In genomic region chr2:221377061-221377460, GRCh38 we compare ENCODE assay signal across 15 cellular contexts.
DNase-seq lines count a peak whose midpoint lies in the region; ATAC-seq and TF ChIP-seq lines count a peak whose summit lies in the region.
"Had no signal": no experiment of that assay in that cellular context is flagged by ENCODE, and none has a peak within 500 bp of the region (broad histone marks: within the 10 kb centered on the region; RNA-seq: fewer than 3 reads in every experiment).

No MANE protein-coding gene starts in this region.

- H3K9ac ChIP-seq in adipocyte (ENCODE audit: low read length), result no peak overlapping the region
- H3K9ac ChIP-seq: BLaER1 treated with 17β-estradiol and CSF1 and Interleukin-3, amounts not matched to agents 10 nM and 100 nM had no signal

- no peaks in the 10 kb centered on the region for H3K9me3 ChIP-seq in adipocyte (ENCODE audit: control insufficient read depth, low read length)
- H3K9me3 ChIP-seq: BLaER1 treated with 17β-estradiol and CSF1 and Interleukin-3, amounts not matched to agents 10 nM and 100 nM had no signal

- no peak overlapping the region for H3K27ac Mint-ChIP-seq in progenitor cell of endocrine pancreas
- H3K27ac Mint-ChIP-seq: CD4-positive, CD25-positive, alpha-beta regulatory T cell had no signal

- H3K27me3 Mint-ChIP-seq in progenitor cell of endocrine pancreas, result peaks cover 9% of the 10 kb centered on the region

- H3K27me3 ChIP-seq in adipocyte (replicated peaks; ENCODE audit: control insufficient read depth, insufficient read depth, low read length), result no peaks in the 10 kb centered on the region
- H3K27me3 ChIP-seq: BLaER1 treated with 17β-estradiol and CSF1 and Interleukin-3, amounts not matched to agents 10 nM and 100 nM had no signal

- H3K4me3 ChIP-seq in AG10803 (ENCODE audit: low read length) (no peak overlapping the region), adipocyte (ENCODE audit: low read length) (no peak overlapping the region)
- H3K4me3 ChIP-seq: BLaER1 treated with 17β-estradiol and CSF1 and Interleukin-3, amounts not matched to agents 10 nM and 100 nM had no signal

- intact Hi-C loops in Right ventricle myocardium inferior (cut with DNase I), result no loop called here

- DNase-seq in AG10803 (ENCODE audit: low read depth), result peak; percentile 73
- DNase-seq in GM04503 (ENCODE audit: low read depth), result peak; percentile 21
- DNase-seq in adipocyte (ENCODE audit: low read depth), result peak; percentile 46
- DNase-seq in fibroblast of peridontal ligament (ENCODE audit: extremely low read depth), result peak; percentile 36
- DNase-seq in Right ventricle myocardium inferior (ENCODE audit: missing footprints), result no peak
- DNase-seq in progenitor cell of endocrine pancreas (ENCODE audit: low spot score, unreplicated experiment), result no peak
- DNase-seq: ACHN; AML-193; CD4-positive, CD25-positive, alpha-beta regulatory T cell; DMS53; IMR-90; KBM-7 had no signal

- ATAC-seq in Right ventricle myocardium inferior, result no peak
- no peak for ATAC-seq in GM21786 (IDR thresholded peaks at IDR 0.05; ENCODE audit: unreplicated experiment)
- ATAC-seq: HCT116 had no signal

- no peak overlapping the region for H3K4me3 Mint-ChIP-seq in progenitor cell of endocrine pancreas (ENCODE audit: low read depth)
- H3K4me3 Mint-ChIP-seq: CD4-positive, CD25-positive, alpha-beta regulatory T cell had no signal

- TF ChIP-seq CTCF in AG10803 (conservative IDR thresholded peaks at IDR 0.05; ENCODE audit: low read length) (no peak), progenitor cell of endocrine pancreas (IDR thresholded peaks at IDR 0.05; ENCODE audit: unreplicated experiment) (no peak)

- no peaks in the 10 kb centered on the region for H3K9me3 Mint-ChIP-seq in progenitor cell of endocrine pancreas (ENCODE audit: low read depth)

- H3K36me3 ChIP-seq in adipocyte (ENCODE audit: control insufficient read depth, insufficient read depth, low read length, severe bottlenecking), result no peaks in the 10 kb centered on the region
- H3K36me3 ChIP-seq: BLaER1 treated with 17β-estradiol and CSF1 and Interleukin-3, amounts not matched to agents 10 nM and 100 nM had no signal

- H3K4me1 ChIP-seq in adipocyte (ENCODE audit: control insufficient read depth, insufficient read depth, low read length), result no peaks in the 10 kb centered on the region
- H3K4me1 ChIP-seq: BLaER1 treated with 17β-estradiol and CSF1 and Interleukin-3, amounts not matched to agents 10 nM and 100 nM had no signal

- H3K4me1 Mint-ChIP-seq in progenitor cell of endocrine pancreas (ENCODE audit: low read depth), result no peaks in the 10 kb centered on the region
- H3K4me1 Mint-ChIP-seq: CD4-positive, CD25-positive, alpha-beta regulatory T cell had no signal

- H3K36me3 Mint-ChIP-seq in progenitor cell of endocrine pancreas (ENCODE audit: insufficient read depth), result no peaks in the 10 kb centered on the region
- H3K36me3 Mint-ChIP-seq: CD4-positive, CD25-positive, alpha-beta regulatory T cell had no signal

Comparison
In these comparisons a context has a peak if more than half of its experiments do, and no peak if none do; other contexts are left out.
1. DNase-seq: peak in AG10803 (single experiment), GM04503 (single experiment), adipocyte (single experiment) and fibroblast of peridontal ligament (single experiment); none in Right ventricle myocardium inferior (single experiment) and progenitor cell of endocrine pancreas (single experiment).